In the genomic region with DNA sequence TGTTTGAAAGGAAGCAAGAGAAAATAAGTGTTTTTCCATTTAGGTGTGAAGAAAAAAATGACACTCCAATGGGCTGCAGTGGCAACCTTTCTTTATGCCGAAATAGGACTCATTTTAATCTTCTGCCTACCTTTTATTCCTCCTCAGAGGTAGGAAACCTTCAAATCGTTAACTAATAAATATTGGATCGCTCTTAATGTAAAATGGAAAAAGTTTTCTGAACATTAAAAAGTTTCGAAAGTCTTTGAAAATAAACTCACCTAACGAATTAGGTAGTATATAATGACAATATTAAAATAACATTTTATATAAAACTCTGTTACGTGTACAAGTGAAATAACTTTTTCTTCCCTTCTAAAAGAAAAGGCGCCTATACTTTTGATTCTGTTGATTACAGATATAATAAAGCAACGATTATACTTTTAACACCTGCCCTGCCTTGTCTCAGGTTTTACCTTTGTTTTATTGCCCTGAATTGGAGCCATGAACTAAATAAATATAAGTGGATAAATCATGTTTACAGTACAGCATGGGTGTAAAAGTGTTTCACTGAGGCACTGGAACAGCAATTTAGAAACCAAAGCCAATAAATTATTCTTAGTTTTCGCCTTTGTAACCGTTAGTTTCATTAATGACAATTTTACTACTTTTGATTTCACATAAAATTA, we compare ENCODE assay signal across 8 cellular contexts. TPM values are rescaled to one million over a fixed set of nuclear protein-coding genes. Genes with fewer than 3 reads are reported as not detected.
DNase-seq lines count a peak whose midpoint lies in the region; ATAC-seq, FAIRE-seq and TF ChIP-seq lines count a peak whose summit lies in the region.

No MANE protein-coding gene starts in this region.

- FAIRE-seq in GM19239 (lab: Jason Lieb, UNC), result peak; percentile 49

- ATAC-seq in HG02840 (IDR thresholded peaks at IDR 0.05; ENCODE audit: low FRiP score, unreplicated experiment) (no peak), GM21367 (IDR thresholded peaks at IDR 0.05; ENCODE audit: unreplicated experiment) (no peak)

- peaks cover 3% of the 10 kb centered on the region for H3K36me3 ChIP-seq in SJCRH30

- peak overlapping the region; percentile 87 for H3K4me3 ChIP-seq in SJCRH30
- peak overlapping the region; percentile 87 for H3K4me3 ChIP-seq in fibroblast of pulmonary artery (replicated peaks; ENCODE audit: low read depth, low read length)
- peak overlapping the region; percentile 87 for H3K4me3 ChIP-seq in retinal pigment epithelial cell (ENCODE audit: low read length)

- TF ChIP-seq CTCF in fibroblast of pulmonary artery (IDR thresholded peaks at IDR 0.05; ENCODE audit: low read length, missing control alignments), result no peak
- TF ChIP-seq CTCF in retinal pigment epithelial cell (conservative IDR thresholded peaks at IDR 0.05; ENCODE audit: low read depth, low read length), result no peak

- H3K4me1 ChIP-seq in SJCRH30, result 0 out of 2 replicates have a peak, but pooled peaks cover 2% of the 10 kb centered on the region

- H3K27me3 ChIP-seq in SJCRH30, result no peaks in the 10 kb centered on the region

- peak overlapping the region; percentile 74 for H3K27ac ChIP-seq in SJCRH30

- no peaks in the 10 kb centered on the region for H3K9me3 ChIP-seq in SJCRH30 (replicated peaks)

- no peak for DNase-seq in GM19239 (ENCODE audit: insufficient read length, low spot score)
- DNase-seq in SJCRH30, result no peak
- no peak for DNase-seq in fibroblast of pulmonary artery (ENCODE audit: low read depth)
- DNase-seq in retinal pigment epithelial cell (ENCODE audit: low read depth), result no peak
- no peak for DNase-seq in NCI-H510A (lab: John Stamatoyannopoulos, UW)
- DNase-seq in foreskin melanocyte, result no peak

RNA-seq across cellular contexts. Expression of gene BCAP29, which starts 0.8 kb away (rescaled TPM):
- 66.8 and 71.3 TPM in 2 replicates for total RNA-seq in SJCRH30 (2014; rRNA removed; shearing (Covaris generic))

RNA-seq across cellular contexts. Expression of gene DUS4L, which starts 17.1 kb away (rescaled TPM):
- total RNA-seq in SJCRH30 (2014; rRNA removed; shearing (Covaris generic)), result 12.5 and 16.0 TPM in 2 replicates

RNA-seq across cellular contexts. Expression of gene COG5, which starts 17.1 kb away (rescaled TPM):
- total RNA-seq in SJCRH30 (2014; rRNA removed; shearing (Covaris generic)), result 33.6 and 41.1 TPM in 2 replicates
